19 cellular contexts compared by ENCODE assay signal in the genomic region with DNA sequence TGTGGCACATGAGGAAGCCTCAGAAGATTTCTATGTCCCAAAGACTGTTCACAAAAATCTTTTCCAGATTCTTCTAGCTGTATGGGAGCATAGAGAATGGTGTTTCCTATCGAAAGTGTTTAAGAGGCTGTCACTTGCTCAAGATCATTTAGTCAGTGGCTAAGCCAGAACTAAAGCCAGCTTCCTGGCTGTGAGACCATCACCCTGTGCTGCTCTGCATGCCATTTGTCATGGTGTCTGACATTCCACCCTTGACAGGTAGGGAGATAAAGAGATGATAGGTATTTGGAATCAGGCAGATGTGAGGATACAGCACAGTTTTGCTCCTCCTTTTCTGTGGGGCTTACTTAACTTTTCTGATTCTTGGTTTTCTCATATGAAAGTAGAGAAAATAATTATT.
DNase-seq lines count a peak whose midpoint lies in the region; ATAC-seq, FAIRE-seq and TF ChIP-seq lines count a peak whose summit lies in the region.
"Had no signal": no experiment of that assay in that cellular context is flagged by ENCODE, and none has a peak within 500 bp of the region (broad histone marks: within the 10 kb centered on the region; RNA-seq: fewer than 3 reads in every experiment).

No MANE protein-coding gene starts in this region.

- no peak for TF ChIP-seq CTCF in keratinocyte (optimal IDR thresholded peaks at IDR 0.05 in 1 of 3, IDR thresholded peaks at IDR 0.05 in 1 of 3, conservative IDR thresholded peaks at IDR 0.05 in 1 of 3; ENCODE audit: extremely low read depth in 1 of 3, insufficient read depth in 2 of 3, low read length in 3 of 3)
- TF ChIP-seq CTCF in PC-9 (conservative IDR thresholded peaks at IDR 0.05) = no peak
- no peak for TF ChIP-seq CTCF in PC-3 (conservative IDR thresholded peaks at IDR 0.05; ENCODE audit: low read depth, low read length)

- peak; percentile 51 for FAIRE-seq in keratinocyte (lab: Jason Lieb, UNC)
- FAIRE-seq: A549, GM12878, GM19239, H1 had no signal

- peaks cover 6% of the 10 kb centered on the region for H3K27me3 ChIP-seq in keratinocyte (ENCODE audit: control insufficient read depth, extremely low read depth, insufficient read depth, low read length)
- no peaks in the 10 kb centered on the region for H3K27me3 ChIP-seq in trophoblast cell (ENCODE audit: insufficient read depth, low read length)
- no peaks in the 10 kb centered on the region for H3K27me3 ChIP-seq in PC-9 (ENCODE audit: insufficient read depth, low read depth)
- H3K27me3 ChIP-seq in PC-3 (ENCODE audit: low read length) = no peaks in the 10 kb centered on the region

- H3K14ac ChIP-seq in trophoblast cell (ENCODE audit: low read length) = no peak overlapping the region

- H3K79me1 ChIP-seq in trophoblast cell (ENCODE audit: low read length) = peaks cover 2% of the 10 kb centered on the region

- WGBS in trophoblast cell (ENCODE audit: extremely low coverage, insufficient coverage, insufficient read length) = no CpG with 5 or more reads among the region's 1 CpG

- CTCF ChIA-PET in PC-9 (lab: Charles Lee) = no interaction called here
- CTCF ChIA-PET in PC-3 (lab: Charles Lee) = no interaction called here

- no peak overlapping the region for H3K4me3 Mint-ChIP-seq in activated CD4-positive, alpha-beta T cell treated with anti-CD3 and anti-CD28 coated beads, Interleukin-2, amount 10 ng/mL, durations not matched to agents 24 days and 14 days
- H3K4me3 Mint-ChIP-seq: CD4-positive, alpha-beta T cell; H9 had no signal

- H3K36me3 Mint-ChIP-seq in activated CD4-positive, alpha-beta T cell treated with anti-CD3 and anti-CD28 coated beads, Interleukin-2, amount 10 ng/mL, durations not matched to agents 24 days and 14 days (ENCODE audit: low read depth) = no peaks in the 10 kb centered on the region

- dilution Hi-C loops in keratinocyte (cut with MboI; ENCODE audit: extremely low pct_ligation_motif_present, low sequenced_read_pairs) = no loop called here

- H2BK5ac ChIP-seq in trophoblast cell (ENCODE audit: low read depth, low read length, poor library complexity) = no peak overlapping the region

- H3K4ac ChIP-seq in trophoblast cell (ENCODE audit: low read depth, low read length) = no peak overlapping the region

- ATAC-seq in PC-3 = no peak
- ATAC-seq: A549, GM12878 had no signal

- H3K4me3 ChIP-seq in keratinocyte (ENCODE audit: control insufficient read depth in 2 of 3, extremely low read depth in 1 of 3, insufficient read depth in 2 of 3, low read depth in 1 of 3, low read length in 3 of 3) (no peak overlapping the region), trophoblast cell (ENCODE audit: low read depth, low read length) (no peak overlapping the region), PC-9 (no peak overlapping the region), PC-3 (ENCODE audit: low read length) (no peak overlapping the region)
- H3K4me3 ChIP-seq: A549, GM12878 had no signal

- H2BK120ac ChIP-seq in trophoblast cell (ENCODE audit: insufficient read depth, low read length, poor library complexity) = no peak overlapping the region

- no peaks in the 10 kb centered on the region for H4K20me1 ChIP-seq in keratinocyte (ENCODE audit: control insufficient read depth, extremely low read depth, insufficient read depth, low read length)
- H4K20me1 ChIP-seq in PC-9 (ENCODE audit: insufficient read depth) = no peaks in the 10 kb centered on the region
- H4K20me1 ChIP-seq in PC-3 (ENCODE audit: low read length) = no peaks in the 10 kb centered on the region

- no peak overlapping the region for H4K12ac ChIP-seq in trophoblast cell (ENCODE audit: low read depth, low read length)

- H3K4me2 ChIP-seq in keratinocyte (ENCODE audit: control insufficient read depth, extremely low read depth, insufficient read depth, low read depth, low read length) (no peak overlapping the region), trophoblast cell (ENCODE audit: low read length) (no peak overlapping the region), PC-9 (no peak overlapping the region), PC-3 (ENCODE audit: low read length) (no peak overlapping the region)
- H3K4me2 ChIP-seq: A549 had no signal

- peak; percentile 20 for DNase-seq in activated CD4-positive, alpha-beta T cell treated with anti-CD3 and anti-CD28 coated beads, Interleukin-2, amount 10 ng/mL, durations not matched to agents 24 days and 14 days
- no peak for DNase-seq in activated CD4-positive, alpha-beta T cell treated with anti-CD3 and anti-CD28 coated beads, Interleukin-2, amount 50 U/mL, for 48 hours
- DNase-seq in SK-N-DZ (ENCODE audit: low spot score) (peak; percentile 36), keratinocyte (ENCODE audit: low read depth, low spot score) (no peak), trophoblast cell (peak; percentile 52 to 65), PC-9 (no peak), PC-3 (no peak), NCI-H510A (lab: John Stamatoyannopoulos, UW) (no peak)
- DNase-seq: AML-193; CD4-positive, alpha-beta T cell; DMS153; DMS79 treated with DMSO at 0.1 percent for 48 hours; H9 had no signal

- H3K9me1 ChIP-seq in keratinocyte (ENCODE audit: control insufficient read depth, extremely low read depth, insufficient read depth, low read length) = no peaks in the 10 kb centered on the region

- no peak overlapping the region for H2AK5ac ChIP-seq in trophoblast cell (ENCODE audit: low read length)

- H3K18ac ChIP-seq in trophoblast cell (ENCODE audit: low read length) = no peak overlapping the region

- no peak overlapping the region for H3K27ac Mint-ChIP-seq in activated CD4-positive, alpha-beta T cell treated with anti-CD3 and anti-CD28 coated beads, Interleukin-2, amount 10 ng/mL, durations not matched to agents 24 days and 14 days
- H3K27ac Mint-ChIP-seq: CD4-positive, alpha-beta T cell; H9 had no signal

- H3K9me3 ChIP-seq in keratinocyte (ENCODE audit: control insufficient read depth, low read depth, low read length) (no peaks in the 10 kb centered on the region), trophoblast cell (ENCODE audit: insufficient read depth, low read depth, low read length) (no peaks in the 10 kb centered on the region), PC-9 (ENCODE audit: insufficient read depth, low read depth) (no peaks in the 10 kb centered on the region), PC-3 (ENCODE audit: low read length) (no peaks in the 10 kb centered on the region)
- H3K9me3 ChIP-seq: A549 had no signal

- H3K27ac ChIP-seq in keratinocyte (ENCODE audit: control insufficient read depth, insufficient read depth, low read length) = no peak overlapping the region
- no peak overlapping the region for H3K27ac ChIP-seq in trophoblast cell (ENCODE audit: low read depth, low read length)
- H3K27ac ChIP-seq in PC-9 = no peak overlapping the region
- no peak overlapping the region for H3K27ac ChIP-seq in PC-3 (ENCODE audit: low read length)
- H3K27ac ChIP-seq: 22Rv1, A549, C4-2B had no signal

- H4K91ac ChIP-seq in trophoblast cell (ENCODE audit: low read depth, low read length) = no peak overlapping the region

- H3K79me2 ChIP-seq in keratinocyte (ENCODE audit: control insufficient read depth, insufficient read depth, low read length) (no peaks in the 10 kb centered on the region), trophoblast cell (ENCODE audit: control insufficient read depth, insufficient read depth, low read length, poor library complexity) (no peaks in the 10 kb centered on the region), PC-9 (ENCODE audit: low read depth) (no peaks in the 10 kb centered on the region), PC-3 (ENCODE audit: low read length) (no peaks in the 10 kb centered on the region)

- H3K9ac ChIP-seq in keratinocyte (ENCODE audit: control insufficient read depth, extremely low read depth, insufficient read depth, low read length) (no peak overlapping the region), trophoblast cell (ENCODE audit: low read length) (no peak overlapping the region), PC-3 (ENCODE audit: low read length) (no peak overlapping the region)

- no peak overlapping the region for H3K23ac ChIP-seq in trophoblast cell (ENCODE audit: low read length)

- H2BK12ac ChIP-seq in trophoblast cell (ENCODE audit: low read length) = no peak overlapping the region

- H3K9me2 ChIP-seq in PC-9 (ENCODE audit: insufficient read depth) (no peaks in the 10 kb centered on the region), PC-3 (replicated peaks; ENCODE audit: low read length) (no peaks in the 10 kb centered on the region)

- POLR2A ChIA-PET in PC-9 (lab: Charles Lee; ENCODE audit: unreplicated experiment) = no interaction called here
- POLR2A ChIA-PET in PC-3 (lab: Charles Lee; ENCODE audit: unreplicated experiment) = no interaction called here

- intact Hi-C loops in activated CD4-positive, alpha-beta T cell treated with anti-CD3 and anti-CD28 coated beads, Interleukin-2, amount 10 ng/mL, durations not matched to agents 24 days and 14 days (cut with micrococcal nuclease) = no loop called here
- intact Hi-C loops in PC-9 (cut with micrococcal nuclease; ENCODE audit: unreplicated experiment) = no loop called here
- intact Hi-C loops in PC-3 (cut with micrococcal nuclease) = no loop called here

- no peak overlapping the region for H4K8ac ChIP-seq in trophoblast cell (ENCODE audit: low read depth, low read length)

- no peaks in the 10 kb centered on the region for H3K4me1 ChIP-seq in keratinocyte (ENCODE audit: control insufficient read depth, extremely low read depth, insufficient read depth, low read length)
- no peaks in the 10 kb centered on the region for H3K4me1 ChIP-seq in trophoblast cell (ENCODE audit: control insufficient read depth in 1 of 2, insufficient read depth in 2 of 2, low read length in 2 of 2)
- H3K4me1 ChIP-seq in PC-9 (replicated peaks; ENCODE audit: insufficient read depth) = no peaks in the 10 kb centered on the region
- H3K4me1 ChIP-seq in PC-3 (ENCODE audit: insufficient read depth, low read length) = peaks cover 14% of the 10 kb centered on the region
- H3K4me1 ChIP-seq: A549 had no signal

- H3K36me3 ChIP-seq in keratinocyte (ENCODE audit: control insufficient read depth in 2 of 2, extremely low read depth in 1 of 2, insufficient read depth in 2 of 2, low read length in 2 of 2) (no peaks in the 10 kb centered on the region), trophoblast cell (ENCODE audit: control insufficient read depth in 1 of 2, insufficient read depth in 2 of 2, low read length in 2 of 2) (no peaks in the 10 kb centered on the region), PC-9 (ENCODE audit: low read depth) (no peaks in the 10 kb centered on the region), PC-3 (ENCODE audit: low read depth, low read length) (no peaks in the 10 kb centered on the region)

- H3K4me1 Mint-ChIP-seq in activated CD4-positive, alpha-beta T cell treated with anti-CD3 and anti-CD28 coated beads, Interleukin-2, amount 10 ng/mL, durations not matched to agents 24 days and 14 days = no peaks in the 10 kb centered on the region
- H3K4me1 Mint-ChIP-seq: H9 had no signal

- H3F3A ChIP-seq in PC-9 (ENCODE audit: insufficient read depth, low read depth) (no peaks in the 10 kb centered on the region), PC-3 (ENCODE audit: low read length, unreplicated experiment) (no peaks in the 10 kb centered on the region)

- H2AFZ ChIP-seq in keratinocyte (ENCODE audit: control insufficient read depth, low read length) (no peak overlapping the region), trophoblast cell (ENCODE audit: insufficient read depth, low read length, poor library complexity) (no peak overlapping the region), PC-9 (no peak overlapping the region), PC-3 (ENCODE audit: low read length) (no peak overlapping the region)

- BruUV-seq in PC-9 (replicated peaks; lab: Mats Ljungman, UMichigan) = no TSS peak
- BruUV-seq in PC-3 (replicated peaks; lab: Mats Ljungman, UMichigan) = no TSS peak

- H3K9me3 Mint-ChIP-seq in activated CD4-positive, alpha-beta T cell treated with anti-CD3 and anti-CD28 coated beads, Interleukin-2, amount 10 ng/mL, durations not matched to agents 24 days and 14 days = peaks cover 3% of the 10 kb centered on the region

- peaks cover 6% of the 10 kb centered on the region for H3K27me3 Mint-ChIP-seq in activated CD4-positive, alpha-beta T cell treated with anti-CD3 and anti-CD28 coated beads, Interleukin-2, amount 10 ng/mL, durations not matched to agents 24 days and 14 days

Comparison
In these comparisons a context has a peak if more than half of its experiments do, and no peak if none do; other contexts are left out.
1. DNase-seq: peak in activated CD4-positive, alpha-beta T cell treated with anti-CD3 and anti-CD28 coated beads, Interleukin-2, amount 10 ng/mL, durations not matched to agents 24 days and 14 days (single experiment), SK-N-DZ (single experiment) and trophoblast cell (2 of 2); none in activated CD4-positive, alpha-beta T cell treated with anti-CD3 and anti-CD28 coated beads, Interleukin-2, amount 50 U/mL, for 48 hours (0 of 2), keratinocyte (single experiment), PC-9 (0 of 2), PC-3 (single experiment) and NCI-H510A (single experiment).